Comparison of ENCODE assay signal across 17 cellular contexts in genomic region chr4:108635070-108635655, GRCh38. TPM values are rescaled to one million over a fixed set of nuclear protein-coding genes. Genes with fewer than 3 reads are reported as not detected.
DNase-seq lines count a peak whose midpoint lies in the region; ATAC-seq and TF ChIP-seq lines count a peak whose summit lies in the region.
"Had no signal": no experiment of that assay in that cellular context is flagged by ENCODE, and none has a peak within 500 bp of the region (broad histone marks: within the 10 kb centered on the region; RNA-seq: fewer than 3 reads in every experiment).

No MANE protein-coding gene starts in this region.

- CTCF ChIA-PET in T-cell (lab: Charles Lee) = interaction anchor here in 1 of 2 donors (0.7 kb wide), 1 partner anchor 431 kb away, joined by 5 read pairs; no protein-coding TSS in a partner anchor

- peak overlapping the region; percentile 12 to 60 for H3K27ac Mint-ChIP-seq in T-cell

- no peak overlapping the region for H3K4me3 ChIP-seq in fibroblast of mammary gland (ENCODE audit: control insufficient read depth, low read depth, low read length)
- H3K4me3 ChIP-seq: BLaER1 had no signal

- DNase-seq in EH (ENCODE audit: low read depth) (peak; percentile 32), T-cell (no peak), fibroblast of mammary gland (ENCODE audit: low read depth) (peak; percentile 49), AG08395 (ENCODE audit: low spot score) (no peak), SIG-M5 treated with dmso at 0.1 percent for 504 hours (lab: John Stamatoyannopoulos, UW; ENCODE audit: unreplicated experiment) (no peak)
- DNase-seq: DMS 273 treated with DMSO at 0.1 percent for 48 hours, KBM-7, NCI-H1105, NCI-H187, NCI-H446 treated with DMSO at 0.1 percent for 48 hours, NCI-H748 treated with DMSO at 0.1 percent for 48 hours, SHP77 had no signal

- no peak overlapping the region for H3K4me3 Mint-ChIP-seq in T-cell

- no peaks in the 10 kb centered on the region for H3K9me3 Mint-ChIP-seq in T-cell

- H3K27me3 Mint-ChIP-seq in T-cell = no peaks in the 10 kb centered on the region

- TF ChIP-seq POLR2A in GM18951 (IDR thresholded peaks at IDR 0.05; ENCODE audit: extremely low read depth, insufficient read depth, insufficient read length) = peak; percentile 19

- in situ Hi-C loops in GM18951 (cut with MboI; ENCODE audit: low sequenced_read_pairs, unreplicated experiment) = no loop called here

- peaks cover 26% of the 10 kb centered on the region for H3K36me3 Mint-ChIP-seq in T-cell

- TF ChIP-seq CTCF in fibroblast of mammary gland (conservative IDR thresholded peaks at IDR 0.05; ENCODE audit: control insufficient read depth, insufficient read depth, low read depth, low read length) = no peak

- H3K4me1 Mint-ChIP-seq in T-cell = no peaks in the 10 kb centered on the region

- POLR2A ChIA-PET in T-cell (lab: Charles Lee) = interaction anchor here in 1 of 2 donors (0.6 kb wide), 2 partner anchors 10 to 39 kb away, joined by 4 to 6 read pairs; no protein-coding TSS in a partner anchor

- ATAC-seq in T-cell (replicated peaks in 1 of 4) (no peak), GM21447 (IDR thresholded peaks at IDR 0.05; ENCODE audit: unreplicated experiment) (no peak), GM19351 (IDR thresholded peaks at IDR 0.05; ENCODE audit: unreplicated experiment) (no peak)
- ATAC-seq: Panc1 had no signal

RNA-seq across cellular contexts. Expression of gene RPL34, which starts 14.8 kb away (rescaled TPM):
- total RNA-seq in T-cell = 1,000 to 10,000 TPM; 2,434 to 3,142 (median 2,791) TPM

RNA-seq across cellular contexts. Expression of gene OSTC, which starts 15.2 kb away (rescaled TPM):
- 10 to 100 TPM; 25.7 to 56.0 (median 51.1) TPM for total RNA-seq in T-cell

Comparison
In these comparisons a context has a peak if more than half of its experiments do, and no peak if none do; other contexts are left out.
1. DNase-seq: peak in EH (single experiment) and fibroblast of mammary gland (single experiment); none in T-cell (0 of 34), AG08395 (single experiment) and SIG-M5 treated with dmso at 0.1 percent for 504 hours (single experiment).